ENCODE assay signal across 1 cellular context in the genomic region with DNA sequence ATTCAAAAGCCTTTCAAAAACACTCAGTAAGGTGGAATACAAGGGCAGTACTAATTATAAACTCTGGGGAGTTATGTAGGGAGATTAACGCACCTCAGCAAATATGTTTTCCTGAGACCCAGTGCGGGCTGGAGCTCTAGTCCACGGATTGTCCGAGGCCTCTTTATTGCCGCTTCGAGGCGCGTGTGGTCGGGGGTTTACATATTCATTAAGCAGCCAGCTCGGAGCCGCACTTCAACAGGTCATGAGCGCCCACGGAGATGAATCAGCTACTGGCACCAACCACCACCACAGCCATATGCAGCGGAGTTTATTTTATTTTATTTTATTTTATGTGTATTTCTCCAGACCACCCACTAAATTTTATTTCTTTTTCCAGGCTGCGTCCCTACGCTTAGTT.
TF ChIP-seq lines count a peak whose summit lies in the region.

No MANE protein-coding gene starts in this region.

TF ChIP-seq in H1, 55 proteins besides CTCF, POLR2A, EP300 and RAD21 (continued from another document):
- TF ChIP-seq, protein P1, sequence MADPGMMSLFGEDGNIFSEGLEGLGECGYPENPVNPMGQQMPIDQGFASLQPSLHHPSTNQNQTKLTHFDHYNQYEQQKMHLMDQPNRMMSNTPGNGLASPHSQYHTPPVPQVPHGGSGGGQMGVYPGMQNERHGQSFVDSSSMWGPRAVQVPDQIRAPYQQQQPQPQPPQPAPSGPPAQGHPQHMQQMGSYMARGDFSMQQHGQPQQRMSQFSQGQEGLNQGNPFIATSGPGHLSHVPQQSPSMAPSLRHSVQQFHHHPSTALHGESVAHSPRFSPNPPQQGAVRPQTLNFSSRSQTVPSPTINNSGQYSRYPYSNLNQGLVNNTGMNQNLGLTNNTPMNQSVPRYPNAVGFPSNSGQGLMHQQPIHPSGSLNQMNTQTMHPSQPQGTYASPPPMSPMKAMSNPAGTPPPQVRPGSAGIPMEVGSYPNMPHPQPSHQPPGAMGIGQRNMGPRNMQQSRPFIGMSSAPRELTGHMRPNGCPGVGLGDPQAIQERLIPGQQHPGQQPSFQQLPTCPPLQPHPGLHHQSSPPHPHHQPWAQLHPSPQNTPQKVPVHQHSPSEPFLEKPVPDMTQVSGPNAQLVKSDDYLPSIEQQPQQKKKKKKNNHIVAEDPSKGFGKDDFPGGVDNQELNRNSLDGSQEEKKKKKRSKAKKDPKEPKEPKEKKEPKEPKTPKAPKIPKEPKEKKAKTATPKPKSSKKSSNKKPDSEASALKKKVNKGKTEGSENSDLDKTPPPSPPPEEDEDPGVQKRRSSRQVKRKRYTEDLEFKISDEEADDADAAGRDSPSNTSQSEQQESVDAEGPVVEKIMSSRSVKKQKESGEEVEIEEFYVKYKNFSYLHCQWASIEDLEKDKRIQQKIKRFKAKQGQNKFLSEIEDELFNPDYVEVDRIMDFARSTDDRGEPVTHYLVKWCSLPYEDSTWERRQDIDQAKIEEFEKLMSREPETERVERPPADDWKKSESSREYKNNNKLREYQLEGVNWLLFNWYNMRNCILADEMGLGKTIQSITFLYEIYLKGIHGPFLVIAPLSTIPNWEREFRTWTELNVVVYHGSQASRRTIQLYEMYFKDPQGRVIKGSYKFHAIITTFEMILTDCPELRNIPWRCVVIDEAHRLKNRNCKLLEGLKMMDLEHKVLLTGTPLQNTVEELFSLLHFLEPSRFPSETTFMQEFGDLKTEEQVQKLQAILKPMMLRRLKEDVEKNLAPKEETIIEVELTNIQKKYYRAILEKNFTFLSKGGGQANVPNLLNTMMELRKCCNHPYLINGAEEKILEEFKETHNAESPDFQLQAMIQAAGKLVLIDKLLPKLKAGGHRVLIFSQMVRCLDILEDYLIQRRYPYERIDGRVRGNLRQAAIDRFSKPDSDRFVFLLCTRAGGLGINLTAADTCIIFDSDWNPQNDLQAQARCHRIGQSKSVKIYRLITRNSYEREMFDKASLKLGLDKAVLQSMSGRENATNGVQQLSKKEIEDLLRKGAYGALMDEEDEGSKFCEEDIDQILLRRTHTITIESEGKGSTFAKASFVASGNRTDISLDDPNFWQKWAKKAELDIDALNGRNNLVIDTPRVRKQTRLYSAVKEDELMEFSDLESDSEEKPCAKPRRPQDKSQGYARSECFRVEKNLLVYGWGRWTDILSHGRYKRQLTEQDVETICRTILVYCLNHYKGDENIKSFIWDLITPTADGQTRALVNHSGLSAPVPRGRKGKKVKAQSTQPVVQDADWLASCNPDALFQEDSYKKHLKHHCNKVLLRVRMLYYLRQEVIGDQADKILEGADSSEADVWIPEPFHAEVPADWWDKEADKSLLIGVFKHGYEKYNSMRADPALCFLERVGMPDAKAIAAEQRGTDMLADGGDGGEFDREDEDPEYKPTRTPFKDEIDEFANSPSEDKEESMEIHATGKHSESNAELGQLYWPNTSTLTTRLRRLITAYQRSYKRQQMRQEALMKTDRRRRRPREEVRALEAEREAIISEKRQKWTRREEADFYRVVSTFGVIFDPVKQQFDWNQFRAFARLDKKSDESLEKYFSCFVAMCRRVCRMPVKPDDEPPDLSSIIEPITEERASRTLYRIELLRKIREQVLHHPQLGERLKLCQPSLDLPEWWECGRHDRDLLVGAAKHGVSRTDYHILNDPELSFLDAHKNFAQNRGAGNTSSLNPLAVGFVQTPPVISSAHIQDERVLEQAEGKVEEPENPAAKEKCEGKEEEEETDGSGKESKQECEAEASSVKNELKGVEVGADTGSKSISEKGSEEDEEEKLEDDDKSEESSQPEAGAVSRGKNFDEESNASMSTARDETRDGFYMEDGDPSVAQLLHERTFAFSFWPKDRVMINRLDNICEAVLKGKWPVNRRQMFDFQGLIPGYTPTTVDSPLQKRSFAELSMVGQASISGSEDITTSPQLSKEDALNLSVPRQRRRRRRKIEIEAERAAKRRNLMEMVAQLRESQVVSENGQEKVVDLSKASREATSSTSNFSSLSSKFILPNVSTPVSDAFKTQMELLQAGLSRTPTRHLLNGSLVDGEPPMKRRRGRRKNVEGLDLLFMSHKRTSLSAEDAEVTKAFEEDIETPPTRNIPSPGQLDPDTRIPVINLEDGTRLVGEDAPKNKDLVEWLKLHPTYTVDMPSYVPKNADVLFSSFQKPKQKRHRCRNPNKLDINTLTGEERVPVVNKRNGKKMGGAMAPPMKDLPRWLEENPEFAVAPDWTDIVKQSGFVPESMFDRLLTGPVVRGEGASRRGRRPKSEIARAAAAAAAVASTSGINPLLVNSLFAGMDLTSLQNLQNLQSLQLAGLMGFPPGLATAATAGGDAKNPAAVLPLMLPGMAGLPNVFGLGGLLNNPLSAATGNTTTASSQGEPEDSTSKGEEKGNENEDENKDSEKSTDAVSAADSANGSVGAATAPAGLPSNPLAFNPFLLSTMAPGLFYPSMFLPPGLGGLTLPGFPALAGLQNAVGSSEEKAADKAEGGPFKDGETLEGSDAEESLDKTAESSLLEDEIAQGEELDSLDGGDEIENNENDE (IDR thresholded peaks at IDR 0.05; ENCODE audit: insufficient replicate concordance, low read length): no peak
- TF ChIP-seq CHD1 (IDR thresholded peaks at IDR 0.05; ENCODE audit: low read depth, low read length): no peak
- TF ChIP-seq ZNF274 (IDR thresholded peaks at IDR 0.05; ENCODE audit: borderline replicate concordance, extremely low read depth, low read length): no peak
- TF ChIP-seq CBX5 (IDR thresholded peaks at IDR 0.05; ENCODE audit: low read depth, low read length): no peak
- TF ChIP-seq KDM5A (IDR thresholded peaks at IDR 0.05; ENCODE audit: low read length): no peak
- no peak for TF ChIP-seq ASH2L (IDR thresholded peaks at IDR 0.05; ENCODE audit: low read length)
- TF ChIP-seq EZH2 (IDR thresholded peaks at IDR 0.05; ENCODE audit: low read depth, low read length, severe bottlenecking): no peak
